1 cellular context compared by ENCODE assay signal in the genomic region with DNA sequence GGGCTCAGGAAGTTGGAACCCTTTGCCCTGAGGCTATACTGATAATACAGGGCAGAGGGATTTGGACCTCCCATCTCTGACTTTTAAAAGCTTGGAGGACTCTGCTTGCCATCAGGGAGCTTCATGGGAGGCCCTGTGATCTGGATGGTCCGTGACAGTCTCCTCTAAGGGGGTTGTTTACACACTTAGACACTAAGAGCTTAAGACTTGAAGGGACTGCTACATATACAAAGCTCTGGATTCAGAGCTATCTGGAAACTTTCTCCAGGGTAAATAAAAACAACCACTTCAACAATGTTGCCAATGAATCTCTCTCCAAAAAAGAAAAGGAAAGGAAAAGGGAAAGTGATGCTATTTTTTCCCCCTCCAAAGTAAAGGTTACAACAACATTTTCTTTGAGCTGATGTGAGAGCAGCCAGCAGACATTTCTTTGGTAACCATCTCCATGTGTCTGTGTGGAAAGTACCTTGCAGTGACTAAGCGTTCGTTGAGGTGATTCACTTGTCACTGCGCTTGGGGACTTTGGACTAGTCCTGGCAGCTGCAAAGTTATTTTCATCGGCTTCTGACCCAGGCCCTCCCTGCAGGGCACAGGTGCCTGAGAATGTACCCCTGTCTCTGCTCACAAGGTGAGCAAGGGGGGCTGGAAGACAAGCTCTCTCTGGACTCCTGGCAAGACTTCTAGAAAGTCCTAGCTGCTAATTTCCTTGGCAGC.
TF ChIP-seq lines count a peak whose summit lies in the region.

No MANE protein-coding gene starts in this region.

TF ChIP-seq in GM23338, 12 proteins besides CTCF, POLR2A, EP300 and RAD21 (continued from another document):
- TF ChIP-seq, protein P1, sequence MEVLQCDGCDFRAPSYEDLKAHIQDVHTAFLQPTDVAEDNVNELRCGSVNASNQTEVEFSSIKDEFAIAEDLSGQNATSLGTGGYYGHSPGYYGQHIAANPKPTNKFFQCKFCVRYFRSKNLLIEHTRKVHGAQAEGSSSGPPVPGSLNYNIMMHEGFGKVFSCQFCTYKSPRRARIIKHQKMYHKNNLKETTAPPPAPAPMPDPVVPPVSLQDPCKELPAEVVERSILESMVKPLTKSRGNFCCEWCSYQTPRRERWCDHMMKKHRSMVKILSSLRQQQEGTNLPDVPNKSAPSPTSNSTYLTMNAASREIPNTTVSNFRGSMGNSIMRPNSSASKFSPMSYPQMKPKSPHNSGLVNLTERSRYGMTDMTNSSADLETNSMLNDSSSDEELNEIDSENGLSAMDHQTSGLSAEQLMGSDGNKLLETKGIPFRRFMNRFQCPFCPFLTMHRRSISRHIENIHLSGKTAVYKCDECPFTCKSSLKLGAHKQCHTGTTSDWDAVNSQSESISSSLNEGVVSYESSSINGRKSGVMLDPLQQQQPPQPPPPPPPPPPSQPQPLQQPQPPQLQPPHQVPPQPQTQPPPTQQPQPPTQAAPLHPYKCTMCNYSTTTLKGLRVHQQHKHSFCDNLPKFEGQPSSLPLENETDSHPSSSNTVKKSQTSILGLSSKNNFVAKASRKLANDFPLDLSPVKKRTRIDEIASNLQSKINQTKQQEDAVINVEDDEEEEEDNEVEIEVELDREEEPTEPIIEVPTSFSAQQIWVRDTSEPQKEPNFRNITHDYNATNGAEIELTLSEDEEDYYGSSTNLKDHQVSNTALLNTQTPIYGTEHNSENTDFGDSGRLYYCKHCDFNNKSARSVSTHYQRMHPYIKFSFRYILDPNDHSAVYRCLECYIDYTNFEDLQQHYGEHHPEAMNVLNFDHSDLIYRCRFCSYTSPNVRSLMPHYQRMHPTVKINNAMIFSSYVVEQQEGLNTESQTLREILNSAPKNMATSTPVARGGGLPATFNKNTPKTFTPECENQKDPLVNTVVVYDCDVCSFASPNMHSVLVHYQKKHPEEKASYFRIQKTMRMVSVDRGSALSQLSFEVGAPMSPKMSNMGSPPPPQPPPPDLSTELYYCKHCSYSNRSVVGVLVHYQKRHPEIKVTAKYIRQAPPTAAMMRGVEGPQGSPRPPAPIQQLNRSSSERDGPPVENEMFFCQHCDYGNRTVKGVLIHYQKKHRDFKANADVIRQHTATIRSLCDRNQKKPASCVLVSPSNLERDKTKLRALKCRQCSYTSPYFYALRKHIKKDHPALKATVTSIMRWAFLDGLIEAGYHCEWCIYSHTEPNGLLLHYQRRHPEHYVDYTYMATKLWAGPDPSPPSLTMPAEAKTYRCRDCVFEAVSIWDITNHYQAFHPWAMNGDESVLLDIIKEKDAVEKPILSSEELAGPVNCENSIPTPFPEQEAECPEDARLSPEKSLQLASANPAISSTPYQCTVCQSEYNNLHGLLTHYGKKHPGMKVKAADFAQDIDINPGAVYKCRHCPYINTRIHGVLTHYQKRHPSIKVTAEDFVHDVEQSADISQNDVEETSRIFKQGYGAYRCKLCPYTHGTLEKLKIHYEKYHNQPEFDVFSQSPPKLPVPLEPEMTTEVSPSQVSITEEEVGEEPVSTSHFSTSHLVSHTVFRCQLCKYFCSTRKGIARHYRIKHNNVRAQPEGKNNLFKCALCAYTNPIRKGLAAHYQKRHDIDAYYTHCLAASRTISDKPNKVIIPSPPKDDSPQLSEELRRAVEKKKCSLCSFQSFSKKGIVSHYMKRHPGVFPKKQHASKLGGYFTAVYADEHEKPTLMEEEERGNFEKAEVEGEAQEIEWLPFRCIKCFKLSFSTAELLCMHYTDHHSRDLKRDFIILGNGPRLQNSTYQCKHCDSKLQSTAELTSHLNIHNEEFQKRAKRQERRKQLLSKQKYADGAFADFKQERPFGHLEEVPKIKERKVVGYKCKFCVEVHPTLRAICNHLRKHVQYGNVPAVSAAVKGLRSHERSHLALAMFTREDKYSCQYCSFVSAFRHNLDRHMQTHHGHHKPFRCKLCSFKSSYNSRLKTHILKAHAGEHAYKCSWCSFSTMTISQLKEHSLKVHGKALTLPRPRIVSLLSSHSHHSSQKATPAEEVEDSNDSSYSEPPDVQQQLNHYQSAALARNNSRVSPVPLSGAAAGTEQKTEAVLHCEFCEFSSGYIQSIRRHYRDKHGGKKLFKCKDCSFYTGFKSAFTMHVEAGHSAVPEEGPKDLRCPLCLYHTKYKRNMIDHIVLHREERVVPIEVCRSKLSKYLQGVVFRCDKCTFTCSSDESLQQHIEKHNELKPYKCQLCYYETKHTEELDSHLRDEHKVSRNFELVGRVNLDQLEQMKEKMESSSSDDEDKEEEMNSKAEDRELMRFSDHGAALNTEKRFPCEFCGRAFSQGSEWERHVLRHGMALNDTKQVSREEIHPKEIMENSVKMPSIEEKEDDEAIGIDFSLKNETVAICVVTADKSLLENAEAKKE (CRISPR knock-in tag; IDR thresholded peaks at IDR 0.05), result no peak
- TF ChIP-seq JUNB (IDR thresholded peaks at IDR 0.05; ENCODE audit: unreplicated experiment), result no peak
- no peak for TF ChIP-seq EZH2phosphoT487 (IDR thresholded peaks at IDR 0.05; ENCODE audit: unreplicated experiment)
- no peak for TF ChIP-seq ZNF114 (CRISPR knock-in tag; IDR thresholded peaks at IDR 0.05)
- no peak for TF ChIP-seq POLR2AphosphoS5 (IDR thresholded peaks at IDR 0.05; ENCODE audit: low read depth)
- TF ChIP-seq, protein P2, sequence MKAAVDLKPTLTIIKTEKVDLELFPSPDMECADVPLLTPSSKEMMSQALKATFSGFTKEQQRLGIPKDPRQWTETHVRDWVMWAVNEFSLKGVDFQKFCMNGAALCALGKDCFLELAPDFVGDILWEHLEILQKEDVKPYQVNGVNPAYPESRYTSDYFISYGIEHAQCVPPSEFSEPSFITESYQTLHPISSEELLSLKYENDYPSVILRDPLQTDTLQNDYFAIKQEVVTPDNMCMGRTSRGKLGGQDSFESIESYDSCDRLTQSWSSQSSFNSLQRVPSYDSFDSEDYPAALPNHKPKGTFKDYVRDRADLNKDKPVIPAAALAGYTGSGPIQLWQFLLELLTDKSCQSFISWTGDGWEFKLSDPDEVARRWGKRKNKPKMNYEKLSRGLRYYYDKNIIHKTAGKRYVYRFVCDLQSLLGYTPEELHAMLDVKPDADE (IDR thresholded peaks at IDR 0.05), result no peak
- no peak for TF ChIP-seq NANOG (IDR thresholded peaks at IDR 0.05; ENCODE audit: borderline replicate concordance)
- no peak for TF ChIP-seq CREB1 (CRISPR knock-in tag; IDR thresholded peaks at IDR 0.05; ENCODE audit: low read depth)
- TF ChIP-seq ZNF331 (CRISPR knock-in tag; IDR thresholded peaks at IDR 0.05; ENCODE audit: low read depth), result no peak
TF ChIP-seq in GM23338: peak in this region for 0.
